10 cellular contexts compared by ENCODE assay signal in genomic region chr2:105114551-105114950, GRCh38.
DNase-seq lines count a peak whose midpoint lies in the region; ATAC-seq and TF ChIP-seq lines count a peak whose summit lies in the region.
"Had no signal": no experiment of that assay in that cellular context is flagged by ENCODE, and none has a peak within 500 bp of the region (broad histone marks: within the 10 kb centered on the region; RNA-seq: fewer than 3 reads in every experiment).

No MANE protein-coding gene starts in this region.

- H3K36me3 Mint-ChIP-seq in brain, result no peaks in the 10 kb centered on the region

- H3K27ac ChIP-seq in DOHH2 (ENCODE audit: low read depth, low read length) (no peak overlapping the region), upper lobe of right lung (no peak overlapping the region)
- H3K27ac ChIP-seq: neutrophil had no signal

- H3K36me3 ChIP-seq in DOHH2 (ENCODE audit: control insufficient read depth, low read length) (no peaks in the 10 kb centered on the region), kidney epithelial cell (ENCODE audit: control insufficient read depth, insufficient read depth, low read length) (no peaks in the 10 kb centered on the region), upper lobe of right lung (no peaks in the 10 kb centered on the region)
- H3K36me3 ChIP-seq: neutrophil had no signal

- peaks cover 4% of the 10 kb centered on the region for H3K27me3 Mint-ChIP-seq in brain
- H3K27me3 Mint-ChIP-seq: T-cell had no signal

- peak overlapping the region in 1 of 5 experiments; percentile 69 for H3K27ac Mint-ChIP-seq in brain
- H3K27ac Mint-ChIP-seq: T-cell had no signal

- H3K4me3 ChIP-seq in DOHH2 (ENCODE audit: low read length), result no peak overlapping the region
- H3K4me3 ChIP-seq in kidney epithelial cell (ENCODE audit: low read depth, low read length), result no peak overlapping the region
- H3K4me3 ChIP-seq in upper lobe of right lung, result no peak overlapping the region

- no peaks in the 10 kb centered on the region for H4K20me1 ChIP-seq in DOHH2 (ENCODE audit: control insufficient read depth, insufficient read depth, low read depth, low read length)

- DNase-seq in NCI-H510A treated with DMSO at 0.1 percent for 48 hours (lab: John Stamatoyannopoulos, UW) (peak; percentile 78), kidney epithelial cell (ENCODE audit: low read depth) (peak; percentile 25), upper lobe of right lung (no peak)

- intact Hi-C loops in upper lobe of right lung (cut with DNase I), result no loop called here

- no peaks in the 10 kb centered on the region for H3K9me3 Mint-ChIP-seq in brain
- H3K9me3 Mint-ChIP-seq: T-cell had no signal

- ATAC-seq in HG02678 (IDR thresholded peaks at IDR 0.05; ENCODE audit: unreplicated experiment) (peak; percentile 54), upper lobe of right lung (peak; percentile 73), GM21786 (IDR thresholded peaks at IDR 0.05; ENCODE audit: unreplicated experiment) (no peak), GM21360 (IDR thresholded peaks at IDR 0.05; ENCODE audit: unreplicated experiment) (no peak)

- no peaks in the 10 kb centered on the region for H3F3A ChIP-seq in DOHH2 (ENCODE audit: control insufficient read depth, insufficient read depth)

- H3K4me1 Mint-ChIP-seq in brain, result peaks cover 12% of the 10 kb centered on the region
- H3K4me1 Mint-ChIP-seq: T-cell had no signal

- peaks cover under 1% of the 10 kb centered on the region; the same call in 1 of the 2 replicates for H3K27me3 ChIP-seq in DOHH2 (ENCODE audit: control insufficient read depth, low read length)
- no peaks in the 10 kb centered on the region for H3K27me3 ChIP-seq in kidney epithelial cell (ENCODE audit: control insufficient read depth, insufficient read depth, low read length)
- no peaks in the 10 kb centered on the region for H3K27me3 ChIP-seq in upper lobe of right lung
- H3K27me3 ChIP-seq: neutrophil had no signal

- TF ChIP-seq CTCF in DOHH2 (IDR thresholded peaks at IDR 0.05; ENCODE audit: low read depth, low read length, poor library complexity, severe bottlenecking) (peak; percentile 70), brain (conservative IDR thresholded peaks at IDR 0.05) (peak; percentile 91 to 94), kidney epithelial cell (IDR thresholded peaks at IDR 0.05; ENCODE audit: insufficient read depth, low read length, poor library complexity, severe bottlenecking) (peak; percentile 65), upper lobe of right lung (IDR thresholded peaks at IDR 0.05) (peak; percentile 85)

- H3K4me1 ChIP-seq in DOHH2 (ENCODE audit: control insufficient read depth, low read length) (no peaks in the 10 kb centered on the region), upper lobe of right lung (no peaks in the 10 kb centered on the region)

- no peak overlapping the region for H3K4me3 Mint-ChIP-seq in brain
- H3K4me3 Mint-ChIP-seq: T-cell had no signal

- no peaks in the 10 kb centered on the region for H3K79me2 ChIP-seq in DOHH2 (ENCODE audit: control insufficient read depth, low read length)

- H3K4me2 ChIP-seq in DOHH2 (ENCODE audit: low read length), result no peak overlapping the region

- H3K9me2 ChIP-seq in DOHH2 (replicated peaks; ENCODE audit: control insufficient read depth, low read length), result no peaks in the 10 kb centered on the region

- H3K9me3 ChIP-seq in DOHH2 (ENCODE audit: control insufficient read depth, insufficient read depth, low read length), result no peaks in the 10 kb centered on the region
- H3K9me3 ChIP-seq in upper lobe of right lung, result no peaks in the 10 kb centered on the region
- H3K9me3 ChIP-seq: neutrophil had no signal

Comparison
In these comparisons a context has a peak if more than half of its experiments do, and no peak if none do; other contexts are left out.
1. ATAC-seq: peak in HG02678 (single experiment) and upper lobe of right lung (single experiment); none in GM21786 (single experiment) and GM21360 (single experiment).
2. Peak in every context shown above with its lines, with median percentiles within 50 percentile points of each other: CTCF ChIP-seq.